In genomic region chr19:23415561-23416191, GRCh38 we compare ENCODE assay signal across 8 cellular contexts. TPM values are rescaled to one million over a fixed set of nuclear protein-coding genes. Genes with fewer than 3 reads are reported as not detected.
DNase-seq lines count a peak whose midpoint lies in the region; ATAC-seq and TF ChIP-seq lines count a peak whose summit lies in the region.

No MANE protein-coding gene starts in this region.

- TF ChIP-seq CTCF in CD4-positive, alpha-beta T cell (IDR thresholded peaks at IDR 0.05): no peak

- peak; percentile 43 for ATAC-seq in CD4-positive, alpha-beta T cell (ENCODE audit: poor library complexity)
- peak; percentile 70 to 74 for ATAC-seq in stimulated activated naive B cell treated with anti-CD40 and anti-IgM and Interleukin-4, amounts not matched to agents 10 μg/mL and 1 μg/mL and 100 μg/mL, for 72 hours (replicated peaks)
- ATAC-seq in HG03439 (IDR thresholded peaks at IDR 0.05; ENCODE audit: unreplicated experiment): no peak

- H3K4me1 Mint-ChIP-seq in CD4-positive, alpha-beta T cell (ENCODE audit: low read depth): peaks cover 4% of the 10 kb centered on the region
- H3K4me1 Mint-ChIP-seq in immature natural killer cell: peaks cover 10 to 14% of the 10 kb centered on the region in 2 donors
- peaks cover 7 to 16% of the 10 kb centered on the region in 2 donors for H3K4me1 Mint-ChIP-seq in stimulated activated naive B cell treated with anti-CD40 and anti-IgM and Interleukin-4, amounts not matched to agents 10 μg/mL and 1 μg/mL and 100 μg/mL, for 72 hours

- intact Hi-C loops in CD4-positive, alpha-beta T cell (cut with DNase I, micrococcal nuclease): no loop called here

- H3K4me3 ChIP-seq in adipocyte (ENCODE audit: low read length): peak overlapping the region; percentile 37

- H3K4me1 ChIP-seq in adipocyte (ENCODE audit: control insufficient read depth, insufficient read depth, low read length): no peaks in the 10 kb centered on the region

- H3K27ac ChIP-seq in CD4-positive, alpha-beta T cell (ENCODE audit: low read depth, low read length): no peak overlapping the region

- no peaks in the 10 kb centered on the region for H3K36me3 ChIP-seq in adipocyte (ENCODE audit: control insufficient read depth, insufficient read depth, low read length, severe bottlenecking)

- no peak overlapping the region for H3K27ac Mint-ChIP-seq in CD4-positive, alpha-beta T cell
- H3K27ac Mint-ChIP-seq in immature natural killer cell: no peak overlapping the region
- peak overlapping the region; percentile 42 for H3K27ac Mint-ChIP-seq in stimulated activated naive B cell treated with anti-CD40 and anti-IgM and Interleukin-4, amounts not matched to agents 10 μg/mL and 1 μg/mL and 100 μg/mL, for 72 hours

- H3K27me3 ChIP-seq in CD4-positive, alpha-beta T cell (ENCODE audit: control insufficient read depth, insufficient read depth, low read length): peaks cover 18% of the 10 kb centered on the region
- no peaks in the 10 kb centered on the region for H3K27me3 ChIP-seq in adipocyte (replicated peaks; ENCODE audit: control insufficient read depth, insufficient read depth, low read length)

- H3K9me3 ChIP-seq in CD4-positive, alpha-beta T cell (ENCODE audit: control insufficient read depth, low read length): no peaks in the 10 kb centered on the region
- no peaks in the 10 kb centered on the region for H3K9me3 ChIP-seq in adipocyte (ENCODE audit: control insufficient read depth, low read length)

- no peaks in the 10 kb centered on the region for H3K9me3 Mint-ChIP-seq in CD4-positive, alpha-beta T cell
- H3K9me3 Mint-ChIP-seq in immature natural killer cell: peaks cover 0 to 6% (median under 1%) of the 10 kb centered on the region in 6 donors
- H3K9me3 Mint-ChIP-seq in stimulated activated naive B cell treated with anti-CD40 and anti-IgM and Interleukin-4, amounts not matched to agents 10 μg/mL and 1 μg/mL and 100 μg/mL, for 72 hours: peaks cover 0 to 2% of the 10 kb centered on the region in 2 donors

- H3K27me3 Mint-ChIP-seq in CD4-positive, alpha-beta T cell: peaks cover 30% of the 10 kb centered on the region
- H3K27me3 Mint-ChIP-seq in immature natural killer cell (ENCODE audit: low read depth in 3 of 3): peaks cover 4 to 16% (median 7%) of the 10 kb centered on the region in 3 donors
- H3K27me3 Mint-ChIP-seq in stimulated activated naive B cell treated with anti-CD40 and anti-IgM and Interleukin-4, amounts not matched to agents 10 μg/mL and 1 μg/mL and 100 μg/mL, for 72 hours: peaks cover 11 to 28% of the 10 kb centered on the region in 2 donors

- H3K36me3 Mint-ChIP-seq in CD4-positive, alpha-beta T cell (ENCODE audit: low read depth): no peaks in the 10 kb centered on the region
- no peaks in the 10 kb centered on the region for H3K36me3 Mint-ChIP-seq in immature natural killer cell
- no peaks in the 10 kb centered on the region for H3K36me3 Mint-ChIP-seq in stimulated activated naive B cell treated with anti-CD40 and anti-IgM and Interleukin-4, amounts not matched to agents 10 μg/mL and 1 μg/mL and 100 μg/mL, for 72 hours

- POLR2A ChIA-PET in CD4-positive, alpha-beta T cell (lab: Charles Lee): interaction anchor here (1.5 kb wide), 1 partner anchor 20 kb away, joined by 9 read pairs; the partner anchor contains the start of gene ZNF91

- H3K4me3 Mint-ChIP-seq in CD4-positive, alpha-beta T cell: peak overlapping the region; percentile 78
- peak overlapping the region; percentile 42 to 69 (median 54) for H3K4me3 Mint-ChIP-seq in immature natural killer cell
- H3K4me3 Mint-ChIP-seq in stimulated activated naive B cell treated with anti-CD40 and anti-IgM and Interleukin-4, amounts not matched to agents 10 μg/mL and 1 μg/mL and 100 μg/mL, for 72 hours: peak overlapping the region; percentile 72 to 81

- DNase-seq in CD4-positive, alpha-beta T cell: no peak
- peak; percentile 67 for DNase-seq in HuH-7.5 (ENCODE audit: low spot score)
- DNase-seq in adipocyte (ENCODE audit: low read depth): no peak
- no peak for DNase-seq in immature natural killer cell
- no peak for DNase-seq in stimulated activated naive B cell treated with anti-CD40 and anti-IgM and Interleukin-4, amounts not matched to agents 10 μg/mL and 1 μg/mL and 100 μg/mL, for 72 hours
- no peak for DNase-seq in COLO829 (ENCODE audit: low spot score)
- no peak for DNase-seq in HCEC 1CT

- no peak overlapping the region for H3K9ac ChIP-seq in adipocyte (ENCODE audit: low read length)

- CTCF ChIA-PET in CD4-positive, alpha-beta T cell (lab: Charles Lee): no interaction called here

RNA-seq across cellular contexts. Expression of gene ZNF91, which starts 20.4 kb away (rescaled TPM):
- 10 to 100 TPM; 95.5 to 99.3 TPM for total RNA-seq in CD4-positive, alpha-beta T cell
- 10 to 100 TPM; 14.5 to 48.1 (median 19.7) TPM for polyA plus RNA-seq in immature natural killer cell
